In genomic region chr21:38925923-38926322, GRCh38 we compare ENCODE assay signal across 9 cellular contexts.
DNase-seq lines count a peak whose midpoint lies in the region; ATAC-seq, FAIRE-seq and TF ChIP-seq lines count a peak whose summit lies in the region.
"Had no signal": no experiment of that assay in that cellular context is flagged by ENCODE, and none has a peak within 500 bp of the region (broad histone marks: within the 10 kb centered on the region; RNA-seq: fewer than 3 reads in every experiment).

No MANE protein-coding gene starts in this region.

- H2AFZ ChIP-seq in K562 (ENCODE audit: low read depth, low read length): no peak overlapping the region

- WGBS in K562 (ENCODE audit: insufficient coverage, low coverage, missing lambda C conversion rate): 3% methylated on average over 7 of the region's 7 CpGs

- TF ChIP-seq EP300 in K562 (IDR thresholded peaks at IDR 0.05; ENCODE audit: low read length): no peak

- intact Hi-C loops in K562 (cut with micrococcal nuclease): loop anchor here (10.0 kb wide), 1 partner anchor 199 kb away; no protein-coding TSS in a partner anchor
- intact Hi-C loops in tibial artery (cut with DNase I; ENCODE audit: low total_unique reads): loop anchor here (10.0 kb wide), 1 partner anchor 171 kb away; no protein-coding TSS in a partner anchor

- TF ChIP-seq RAD21 in K562 (CRISPR knock-in tag; conservative IDR thresholded peaks at IDR 0.05 in 1 of 2, IDR thresholded peaks at IDR 0.05 in 1 of 2): no peak

- H3K79me2 ChIP-seq in K562 (ENCODE audit: control insufficient read depth, insufficient read depth, low read length): no peaks in the 10 kb centered on the region

- no peak overlapping the region for H3K4me2 ChIP-seq in K562 (ENCODE audit: insufficient read depth, low read length)
- H3K4me2 ChIP-seq: KMS-11 had no signal

- BruUV-seq in K562 (replicated peaks; lab: Mats Ljungman, UMichigan): no TSS peak

- H3K9me3 ChIP-seq in K562 (replicated peaks; ENCODE audit: control insufficient read depth, insufficient read depth, low read depth, low read length) (no peaks in the 10 kb centered on the region), tibial artery (no peaks in the 10 kb centered on the region)

- H3K27me3 ChIP-seq in K562 (ENCODE audit: control insufficient read depth in 2 of 2, insufficient read depth in 2 of 2, low read length in 2 of 2) (peaks cover 13 to 23% of the 10 kb centered on the region in 2 experiments), layer of hippocampus (ENCODE audit: control insufficient read depth, insufficient read depth, low read length) (no peaks in the 10 kb centered on the region), tibial artery (no peaks in the 10 kb centered on the region)

- H3K27ac ChIP-seq in K562 (ENCODE audit: extremely low read depth, low read depth, low read length) (no peak overlapping the region), layer of hippocampus (ENCODE audit: low read depth, low read length) (peak overlapping the region; percentile 73), tibial artery (peak overlapping the region; percentile 77 to 87)
- H3K27ac ChIP-seq: KMS-11 had no signal

- no peak for TF ChIP-seq POLR2A in K562 (conservative IDR thresholded peaks at IDR 0.05)

- no peaks in the 10 kb centered on the region for H3K9me1 ChIP-seq in K562 (ENCODE audit: control insufficient read depth, insufficient read depth, low read length)

- peak; percentile 92 to 95 for DNase-seq in Kasumi-1 (lab: John Stamatoyannopoulos, UW)
- no peak for DNase-seq in K562 (ENCODE audit: extremely low read depth in 1 of 4, low spot score in 3 of 4)
- DNase-seq in tibial artery: peak; percentile 72 to 87
- DNase-seq in NCI-H2029 treated with DMSO at 0.1 percent for 48 hours (lab: John Stamatoyannopoulos, UW): no peak
- no peak for DNase-seq in effector CD4-positive, alpha-beta T cell

- ATAC-seq in K562: no peak; the same call in 2 of the 3 replicates
- ATAC-seq in HG02623 (IDR thresholded peaks at IDR 0.05; ENCODE audit: unreplicated experiment): no peak

- no peak overlapping the region for H3K4me3 ChIP-seq in K562
- H3K4me3 ChIP-seq in tibial artery: peak overlapping the region; percentile 35 to 50

- in situ Hi-C loops in K562 (cut with MboI): no loop called here

- H3K36me3 ChIP-seq in K562 (ENCODE audit: control insufficient read depth, insufficient read depth, low read length): no peaks in the 10 kb centered on the region
- no peaks in the 10 kb centered on the region for H3K36me3 ChIP-seq in tibial artery

- TF ChIP-seq CTCF in K562 (IDR thresholded peaks at IDR 0.05 in 2 of 3, conservative IDR thresholded peaks at IDR 0.05 in 1 of 3; ENCODE audit: insufficient read depth in 2 of 3, low read depth in 1 of 3, low read length in 3 of 3): no peak
- no peak for TF ChIP-seq CTCF in tibial artery (IDR thresholded peaks at IDR 0.05)

- no peak overlapping the region for H3K9ac ChIP-seq in K562 (ENCODE audit: insufficient read depth in 1 of 2, low read depth in 2 of 2, low read length in 2 of 2)
- H3K9ac ChIP-seq: KMS-11 had no signal

- POLR2A ChIA-PET in K562 (lab: Yijun Ruan, JAX): interaction anchor here (0.7 to 1.0 kb wide), 2 partner anchors 13 to 23 kb away, joined by 3 to 5 read pairs; no protein-coding TSS in a partner anchor

- CTCF ChIA-PET in K562 (lab: Yijun Ruan, JAX; ENCODE audit: low intra/inter-chr PET ratio): no interaction called here

- no peak for FAIRE-seq in K562 (lab: Jason Lieb, UNC)
- FAIRE-seq: frontal cortex had no signal

- no peaks in the 10 kb centered on the region for H4K20me1 ChIP-seq in K562 (replicated peaks; ENCODE audit: control insufficient read depth, insufficient read depth, low read length)

- H3K4me1 ChIP-seq in K562 (replicated peaks in 1 of 2; ENCODE audit: control insufficient read depth in 2 of 2, insufficient read depth in 2 of 2, low read length in 2 of 2): no peaks in the 10 kb centered on the region
- peaks cover 4 to 33% (median 28%) of the 10 kb centered on the region in 4 donors for H3K4me1 ChIP-seq in tibial artery

TF ChIP-seq in K562, 482 proteins besides CTCF, POLR2A, EP300 and RAD21:
- TF ChIP-seq ZNF280A (IDR thresholded peaks at IDR 0.05; ENCODE audit: low read depth, partially characterized antibody): no peak
- TF ChIP-seq C11orf30 (IDR thresholded peaks at IDR 0.05; ENCODE audit: low read depth): peak; percentile 36; the same call in 1 of the 2 replicates

Comparison
In these comparisons a context has a peak if more than half of its experiments do, and no peak if none do; other contexts are left out.
1. DNase-seq: peak in Kasumi-1 (2 of 2) and tibial artery (2 of 2); none in K562 (0 of 4), NCI-H2029 treated with DMSO at 0.1 percent for 48 hours (single experiment) and effector CD4-positive, alpha-beta T cell (single experiment).